Comparison of ENCODE assay signal across 33 cellular contexts in the genomic region with DNA sequence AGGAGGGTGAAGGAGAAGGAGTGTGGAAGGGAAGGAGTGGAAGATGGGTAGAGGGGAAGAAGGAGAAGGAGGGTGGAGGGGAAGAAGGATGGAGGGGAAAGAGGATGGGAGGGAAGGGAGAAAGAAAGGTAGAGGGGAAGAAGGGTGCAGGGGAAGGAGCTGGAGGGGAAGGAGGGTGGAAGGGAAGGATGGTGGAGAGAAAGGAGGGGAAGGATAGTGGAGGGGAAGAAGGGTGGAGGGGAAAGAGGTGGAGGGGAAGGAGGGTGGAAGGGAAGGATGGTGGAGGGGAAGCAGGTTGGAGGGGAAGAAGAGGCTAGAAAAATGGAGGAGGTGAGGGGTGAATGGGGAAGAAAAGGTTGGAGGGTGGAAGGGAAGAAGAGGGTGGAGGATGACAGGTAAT.
"Had no signal": no experiment of that assay in that cellular context is flagged by ENCODE, and none has a peak within 500 bp of the region (broad histone marks: within the 10 kb centered on the region; RNA-seq: fewer than 3 reads in every experiment).

No MANE protein-coding gene starts in this region.

- H3K4me3 ChIP-seq: ascending aorta, body of pancreas, breast epithelium, cardiac muscle cell had no signal

- FAIRE-seq: astrocyte, bronchial epithelial cell had no signal

- H3K27me3 ChIP-seq: ascending aorta, body of pancreas, brain microvascular endothelial cell, breast epithelium, cardiac muscle cell had no signal

- H3K36me3 ChIP-seq: ascending aorta, brain microvascular endothelial cell, breast epithelium, cardiac muscle cell had no signal

- DNase-seq: activated effector memory CD4-positive, alpha-beta T cell treated with anti-CD3 and anti-CD28 coated beads, Interleukin-2, amount 50 U/mL, for 16 hours; activated effector memory CD4-positive, alpha-beta T cell treated with Interleukin-2 at 50 U/mL for 16 hours; activated gamma-delta T cell; activated gamma-delta T cell treated with Interleukin-2 at 50 U/mL for 16 hours; activated naive CD4-positive, alpha-beta T cell; activated naive CD4-positive, alpha-beta T cell treated with anti-CD3 and anti-CD28 coated beads for 36 hours; activated naive CD4-positive, alpha-beta T cell treated with anti-CD3 and anti-CD28 coated beads, Interleukin-2, amount 10 ng/mL, durations not matched to agents 7 days and 5 days; activated naive CD4-positive, alpha-beta T cell treated with anti-CD3 and anti-CD28 coated beads, Interleukin-2, amount 50 U/mL, for 16 hours; activated naive CD4-positive, alpha-beta T cell treated with Interleukin-2 at 50 U/mL for 16 hours; activated naive CD8-positive, alpha-beta T cell treated with anti-CD3 and anti-CD28 coated beads for 36 hours; activated naive CD8-positive, alpha-beta T cell treated with anti-CD3 and anti-CD28 coated beads, Interleukin-2, amount 10 ng/mL, durations not matched to agents 7 days and 5 days; activated naive CD8-positive, alpha-beta T cell treated with anti-CD3 and anti-CD28 coated beads, Interleukin-2, amount 50 U/mL, for 24 hours; activated T-cell treated with anti-CD3 and anti-CD28 coated beads, Interleukin-2, amount 50 U/mL, for 1 hour; activated T-cell treated with anti-CD3 and anti-CD28 coated beads, Interleukin-2, amount 50 U/mL, for 24 hours; activated T-cell treated with anti-CD3 and anti-CD28 coated beads, Interleukin-2, amount 50 U/mL, for 4 hours; activated T-cell treated with anti-CD3 and anti-CD28 coated beads, Interleukin-2, amount 50 U/mL, for 48 hours; activated T-cell treated with anti-CD3 and anti-CD28 coated beads, Interleukin-2, amount 50 U/mL, for 72 hours; amniotic stem cell; amygdala; anterior cingulate cortex; aorta; body of pancreas; brain microvascular endothelial cell; caudate nucleus; central memory CD4-positive, alpha-beta T cell; cerebellar nuclear complex had no signal

- H3K4me1 ChIP-seq: ascending aorta, breast epithelium had no signal

- ATAC-seq: activated naive CD4-positive, alpha-beta T cell treated with anti-CD3 and anti-CD28 coated beads, Interleukin-2, amount 50 U/mL, for 72 hours; activated naive CD8-positive, alpha-beta T cell treated with anti-CD3 and anti-CD28 coated beads, Interleukin-2, amount 50 U/mL, for 24 hours; activated T-cell treated with anti-CD3 and anti-CD28 coated beads, Interleukin-2, amount 50 U/mL, for 4 hours; activated T-cell treated with anti-CD3 and anti-CD28 coated beads, Interleukin-2, amount 50 U/mL, for 72 hours; activated T-helper 17 cell treated with anti-CD3 and anti-CD28 coated beads, Interleukin-2, amount 50 U/mL, for 72 hours; body of pancreas had no signal

- H3K9me3 ChIP-seq: ascending aorta, body of pancreas had no signal

- H3K27ac ChIP-seq: ascending aorta, body of pancreas, brain microvascular endothelial cell, breast epithelium, cardiac muscle cell had no signal
